31 cellular contexts compared by ENCODE assay signal in genomic region chr1:191520345-191520744, GRCh38.
"Had no signal": no experiment of that assay in that cellular context is flagged by ENCODE, and none has a peak within 500 bp of the region (broad histone marks: within the 10 kb centered on the region; RNA-seq: fewer than 3 reads in every experiment).

No MANE protein-coding gene starts in this region.

- FAIRE-seq: bronchial epithelial cell had no signal

- H3K27me3 Mint-ChIP-seq: activated CD4-positive, alpha-beta memory T cell treated with anti-CD3 and anti-CD28 coated beads, Interleukin-2, amount 10 ng/mL, durations not matched to agents 7 days and 5 days; activated CD4-positive, alpha-beta T cell treated with anti-CD3 and anti-CD28 coated beads, Interleukin-2, amount 10 ng/mL, durations not matched to agents 7 days and 5 days; activated naive CD4-positive, alpha-beta T cell treated with anti-CD3 and anti-CD28 coated beads, Interleukin-2, amount 10 ng/mL, durations not matched to agents 7 days and 5 days; activated naive CD8-positive, alpha-beta T cell treated with anti-CD3 and anti-CD28 coated beads, Interleukin-2, amount 10 ng/mL, durations not matched to agents 7 days and 5 days; activated T-cell treated with anti-CD3 and anti-CD28 coated beads, Interleukin-2, amount 50 U/mL, for 24 hours; central memory CD8-positive, alpha-beta T cell; dendritic cell treated with granulocyte-macrophage colony-stimulating factor and Interleukin-4, amounts not matched to agents 40 ng/mL and 50 ng/mL, for 4 days had no signal

- H3K4me1 ChIP-seq: ascending aorta, esophagus muscularis mucosa, foreskin keratinocyte, gastrocnemius medialis, heart left ventricle had no signal

- H3K27ac ChIP-seq: ascending aorta, brain microvascular endothelial cell, coronary artery, dorsolateral prefrontal cortex, esophagus muscularis mucosa, foreskin keratinocyte, gastrocnemius medialis, heart left ventricle had no signal

- H3K4me3 Mint-ChIP-seq: activated CD4-positive, alpha-beta memory T cell treated with anti-CD3 and anti-CD28 coated beads, Interleukin-2, amount 10 ng/mL, durations not matched to agents 7 days and 5 days; activated CD4-positive, alpha-beta T cell treated with anti-CD3 and anti-CD28 coated beads, Interleukin-2, amount 10 ng/mL, durations not matched to agents 7 days and 5 days; activated naive CD4-positive, alpha-beta T cell treated with anti-CD3 and anti-CD28 coated beads, Interleukin-2, amount 10 ng/mL, durations not matched to agents 7 days and 5 days; activated naive CD8-positive, alpha-beta T cell treated with anti-CD3 and anti-CD28 coated beads, Interleukin-2, amount 10 ng/mL, durations not matched to agents 7 days and 5 days; activated T-cell treated with anti-CD3 and anti-CD28 coated beads, Interleukin-2, amount 50 U/mL, for 24 hours; activated T-cell treated with anti-CD3 and anti-CD28 coated beads, Interleukin-2, amount 50 U/mL, for 72 hours; central memory CD8-positive, alpha-beta T cell; dendritic cell treated with granulocyte-macrophage colony-stimulating factor and Interleukin-4, amounts not matched to agents 40 ng/mL and 50 ng/mL, for 4 days; endodermal cell had no signal

- H3K27me3 ChIP-seq: ascending aorta, brain microvascular endothelial cell, dorsolateral prefrontal cortex, esophagus muscularis mucosa, foreskin keratinocyte, gastrocnemius medialis, heart left ventricle had no signal

- H3K9me3 ChIP-seq: ascending aorta, esophagus muscularis mucosa, gastrocnemius medialis had no signal

- DNase-seq: activated CD4-positive, alpha-beta memory T cell treated with anti-CD3 and anti-CD28 coated beads, Interleukin-2, amount 10 ng/mL, durations not matched to agents 7 days and 5 days; activated CD4-positive, alpha-beta T cell treated with anti-CD3 and anti-CD28 coated beads for 1 hour; activated CD4-positive, alpha-beta T cell treated with anti-CD3 and anti-CD28 coated beads for 4 hours; activated CD4-positive, alpha-beta T cell treated with anti-CD3 and anti-CD28 coated beads, Interleukin-2, amount 10 ng/mL, durations not matched to agents 7 days and 5 days; activated CD4-positive, alpha-beta T cell treated with anti-CD3 and anti-CD28 coated beads, Interleukin-2, amount 50 U/mL, for 4 hours; activated CD4-positive, CD25-positive, alpha-beta regulatory T cell; activated CD8-positive, alpha-beta memory T cell treated with anti-CD3 and anti-CD28 coated beads, Interleukin-2, amount 50 U/mL, for 48 hours; activated gamma-delta T cell; activated naive CD4-positive, alpha-beta T cell; activated naive CD4-positive, alpha-beta T cell treated with anti-CD3 and anti-CD28 coated beads, Interleukin-2, amount 10 ng/mL, durations not matched to agents 7 days and 5 days; activated naive CD8-positive, alpha-beta T cell treated with anti-CD3 and anti-CD28 coated beads, Interleukin-2, amount 10 ng/mL, durations not matched to agents 7 days and 5 days; activated T-cell treated with anti-CD3 and anti-CD28 coated beads for 4 hours; activated T-cell treated with anti-CD3 and anti-CD28 coated beads, Interleukin-2, amount 50 U/mL, for 24 hours; activated T-cell treated with anti-CD3 and anti-CD28 coated beads, Interleukin-2, amount 50 U/mL, for 72 hours; brain microvascular endothelial cell; dorsolateral prefrontal cortex; effector memory CD4-positive, alpha-beta T cell; endodermal cell; erythroblast; foreskin keratinocyte; gastrocnemius medialis; glutamatergic neuron; heart left ventricle; T-helper 2 cell had no signal

- H3K9me3 Mint-ChIP-seq: endodermal cell had no signal

- H3K4me3 ChIP-seq: ascending aorta, coronary artery, esophagus muscularis mucosa, gastrocnemius medialis, heart left ventricle had no signal

- H3K36me3 ChIP-seq: ascending aorta, brain microvascular endothelial cell, esophagus muscularis mucosa, gastrocnemius medialis, heart left ventricle had no signal

- H3K27ac Mint-ChIP-seq: activated CD4-positive, alpha-beta memory T cell treated with anti-CD3 and anti-CD28 coated beads, Interleukin-2, amount 10 ng/mL, durations not matched to agents 7 days and 5 days; activated CD4-positive, alpha-beta T cell treated with anti-CD3 and anti-CD28 coated beads, Interleukin-2, amount 10 ng/mL, durations not matched to agents 7 days and 5 days; activated naive CD4-positive, alpha-beta T cell treated with anti-CD3 and anti-CD28 coated beads, Interleukin-2, amount 10 ng/mL, durations not matched to agents 7 days and 5 days; activated naive CD4-positive, alpha-beta T cell treated with anti-CD3 and anti-CD28 coated beads, Interleukin-2, amount 50 U/mL, for 72 hours; activated naive CD8-positive, alpha-beta T cell treated with anti-CD3 and anti-CD28 coated beads, Interleukin-2, amount 10 ng/mL, durations not matched to agents 7 days and 5 days; activated T-cell treated with anti-CD3 and anti-CD28 coated beads, Interleukin-2, amount 50 U/mL, for 24 hours; activated T-cell treated with anti-CD3 and anti-CD28 coated beads, Interleukin-2, amount 50 U/mL, for 72 hours; dendritic cell treated with granulocyte-macrophage colony-stimulating factor and Interleukin-4, amounts not matched to agents 40 ng/mL and 50 ng/mL, for 4 days; endodermal cell had no signal

- H3K36me3 Mint-ChIP-seq: activated naive CD4-positive, alpha-beta T cell treated with anti-CD3 and anti-CD28 coated beads, Interleukin-2, amount 10 ng/mL, durations not matched to agents 7 days and 5 days; activated naive CD4-positive, alpha-beta T cell treated with anti-CD3 and anti-CD28 coated beads, Interleukin-2, amount 50 U/mL, for 72 hours; activated naive CD8-positive, alpha-beta T cell treated with anti-CD3 and anti-CD28 coated beads, Interleukin-2, amount 10 ng/mL, durations not matched to agents 7 days and 5 days had no signal

- H3K4me1 Mint-ChIP-seq: activated CD4-positive, alpha-beta memory T cell treated with anti-CD3 and anti-CD28 coated beads, Interleukin-2, amount 10 ng/mL, durations not matched to agents 7 days and 5 days; activated CD4-positive, alpha-beta T cell treated with anti-CD3 and anti-CD28 coated beads, Interleukin-2, amount 10 ng/mL, durations not matched to agents 7 days and 5 days; activated naive CD4-positive, alpha-beta T cell treated with anti-CD3 and anti-CD28 coated beads, Interleukin-2, amount 10 ng/mL, durations not matched to agents 7 days and 5 days; activated naive CD8-positive, alpha-beta T cell treated with anti-CD3 and anti-CD28 coated beads, Interleukin-2, amount 10 ng/mL, durations not matched to agents 7 days and 5 days; central memory CD8-positive, alpha-beta T cell had no signal

- ATAC-seq: activated naive CD4-positive, alpha-beta T cell treated with anti-CD3 and anti-CD28 coated beads, Interleukin-2, amount 50 U/mL, for 72 hours; activated T-cell treated with anti-CD3 and anti-CD28 coated beads, Interleukin-2, amount 50 U/mL, for 72 hours; foreskin keratinocyte; gastrocnemius medialis; heart left ventricle had no signal
